1 cellular context compared by ENCODE assay signal in genomic region chr1:48864913-48865312, GRCh38.
TF ChIP-seq lines count a peak whose summit lies in the region.

No MANE protein-coding gene starts in this region.

TF ChIP-seq in WTC11, 78 proteins besides CTCF, POLR2A, EP300 and RAD21 (continued from another document):
- TF ChIP-seq ARID4B (CRISPR knock-in tag; IDR thresholded peaks at IDR 0.05; ENCODE audit: borderline replicate concordance), result no peak
- TF ChIP-seq, protein P1, sequence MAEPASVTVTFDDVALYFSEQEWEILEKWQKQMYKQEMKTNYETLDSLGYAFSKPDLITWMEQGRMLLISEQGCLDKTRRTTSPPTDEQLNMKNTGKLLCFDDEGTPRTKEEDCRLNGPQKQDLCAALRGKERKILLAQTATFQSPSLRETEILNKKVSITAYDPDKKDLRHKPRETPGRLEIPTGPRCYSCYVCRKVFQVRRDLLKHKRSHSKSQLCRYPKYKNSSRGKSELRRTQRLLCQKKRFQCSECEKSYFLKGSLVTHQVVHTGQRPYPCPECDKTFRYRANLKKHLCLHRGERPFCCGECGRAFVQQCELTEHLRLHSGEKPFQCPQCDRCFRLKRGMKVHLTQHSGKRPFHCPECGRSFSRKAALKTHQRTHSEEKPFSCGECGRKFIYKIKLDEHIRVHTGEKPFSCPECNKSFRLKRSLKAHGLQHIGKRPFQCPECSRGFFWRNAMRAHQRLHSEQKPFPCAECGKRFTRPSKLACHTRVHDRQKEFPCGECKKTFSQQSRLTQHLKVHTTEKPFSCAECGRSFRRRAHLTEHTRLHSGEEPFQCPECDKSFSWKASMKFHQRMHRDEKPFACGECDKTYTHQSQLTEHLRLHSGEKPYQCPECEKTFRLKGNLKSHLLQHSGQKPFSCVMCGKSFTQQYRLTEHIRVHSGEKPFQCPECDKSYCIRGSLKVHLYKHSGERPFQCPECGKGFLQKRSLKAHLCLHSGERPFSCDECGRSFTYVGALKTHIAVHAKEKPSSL (CRISPR knock-in tag; conservative IDR thresholded peaks at IDR 0.05), result no peak
- TF ChIP-seq, protein P2, sequence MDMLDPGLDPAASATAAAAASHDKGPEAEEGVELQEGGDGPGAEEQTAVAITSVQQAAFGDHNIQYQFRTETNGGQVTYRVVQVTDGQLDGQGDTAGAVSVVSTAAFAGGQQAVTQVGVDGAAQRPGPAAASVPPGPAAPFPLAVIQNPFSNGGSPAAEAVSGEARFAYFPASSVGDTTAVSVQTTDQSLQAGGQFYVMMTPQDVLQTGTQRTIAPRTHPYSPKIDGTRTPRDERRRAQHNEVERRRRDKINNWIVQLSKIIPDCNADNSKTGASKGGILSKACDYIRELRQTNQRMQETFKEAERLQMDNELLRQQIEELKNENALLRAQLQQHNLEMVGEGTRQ (CRISPR knock-in tag; IDR thresholded peaks at IDR 0.05), result no peak
TF ChIP-seq in WTC11: peak in this region for 0.
